9 cellular contexts compared by ENCODE assay signal in genomic region chr7:130888468-130888867, GRCh38.
DNase-seq lines count a peak whose midpoint lies in the region; ATAC-seq and TF ChIP-seq lines count a peak whose summit lies in the region.
"Had no signal": no experiment of that assay in that cellular context is flagged by ENCODE, and none has a peak within 500 bp of the region (broad histone marks: within the 10 kb centered on the region; RNA-seq: fewer than 3 reads in every experiment).

No MANE protein-coding gene starts in this region.

- peak overlapping the region; percentile 64 to 86 (median 76) for H3K27ac ChIP-seq in esophagus squamous epithelium
- H3K27ac ChIP-seq in subcutaneous abdominal adipose tissue (ENCODE audit: low read depth, low read length): peak overlapping the region; percentile 59

- no peak for DNase-seq in activated T-cell treated with anti-CD3 and anti-CD28 coated beads, Interleukin-2, amount 50 U/mL, for 24 hours
- no peak for DNase-seq in activated T-cell treated with anti-CD3 and anti-CD28 coated beads, Interleukin-2, amount 50 U/mL, for 4 hours
- DNase-seq in T-helper 17 cell (no peak), esophagus squamous epithelium (lab: John Stamatoyannopoulos, UW) (no peak), GDM1 (lab: John Stamatoyannopoulos, UW) (no peak), SIG-M5 treated with dmso at 0.1 percent for 504 hours (lab: John Stamatoyannopoulos, UW; ENCODE audit: unreplicated experiment) (no peak), amniotic stem cell (lab: John Stamatoyannopoulos, UW) (no peak)
- DNase-seq: substantia nigra had no signal

- H3K4me3 ChIP-seq in esophagus squamous epithelium (no peak overlapping the region), subcutaneous abdominal adipose tissue (ENCODE audit: low read depth in 1 of 5, low read length in 5 of 5) (no peak overlapping the region)

- peaks cover 97% of the 10 kb centered on the region for H3K36me3 Mint-ChIP-seq in activated T-cell treated with anti-CD3 and anti-CD28 coated beads, Interleukin-2, amount 50 U/mL, for 24 hours (ENCODE audit: low read depth)
- peaks cover 57% of the 10 kb centered on the region for H3K36me3 Mint-ChIP-seq in activated T-cell treated with anti-CD3 and anti-CD28 coated beads, Interleukin-2, amount 50 U/mL, for 4 hours (ENCODE audit: insufficient read depth)
- peaks cover 2% of the 10 kb centered on the region for H3K36me3 Mint-ChIP-seq in T-helper 17 cell (ENCODE audit: low read depth)

- H3K4me1 ChIP-seq in esophagus squamous epithelium (peaks cover 32 to 94% (median 76%) of the 10 kb centered on the region in 3 donors), subcutaneous abdominal adipose tissue (ENCODE audit: control insufficient read depth in 5 of 5, insufficient read depth in 5 of 5, low read length in 5 of 5) (peaks cover 4 to 44% (median 37%) of the 10 kb centered on the region in 5 donors)

- no peak overlapping the region for H3K4me3 Mint-ChIP-seq in activated T-cell treated with anti-CD3 and anti-CD28 coated beads, Interleukin-2, amount 50 U/mL, for 24 hours
- no peak overlapping the region for H3K4me3 Mint-ChIP-seq in activated T-cell treated with anti-CD3 and anti-CD28 coated beads, Interleukin-2, amount 50 U/mL, for 4 hours
- H3K4me3 Mint-ChIP-seq in T-helper 17 cell: no peak overlapping the region

- WGBS in esophagus squamous epithelium, 2 donors: 82 to 86% methylated on average over 5 of the region's 5 CpGs

- no peak for ATAC-seq in activated T-cell treated with anti-CD3 and anti-CD28 coated beads, Interleukin-2, amount 50 U/mL, for 4 hours
- no peak for ATAC-seq in T-helper 17 cell

- H3K4me1 Mint-ChIP-seq in activated T-cell treated with anti-CD3 and anti-CD28 coated beads, Interleukin-2, amount 50 U/mL, for 24 hours (ENCODE audit: low read depth): peaks cover 78% of the 10 kb centered on the region
- peaks cover 49% of the 10 kb centered on the region for H3K4me1 Mint-ChIP-seq in activated T-cell treated with anti-CD3 and anti-CD28 coated beads, Interleukin-2, amount 50 U/mL, for 4 hours (ENCODE audit: low read depth)
- H3K4me1 Mint-ChIP-seq in T-helper 17 cell: peaks cover 49% of the 10 kb centered on the region

- no peak overlapping the region for H3K9ac ChIP-seq in subcutaneous abdominal adipose tissue (ENCODE audit: low read length in 5 of 5)

- H3K9me3 ChIP-seq in T-helper 17 cell (ENCODE audit: control insufficient read depth, low read length, poor library complexity, severe bottlenecking): no peaks in the 10 kb centered on the region
- H3K9me3 ChIP-seq in esophagus squamous epithelium: no peaks in the 10 kb centered on the region
- H3K9me3 ChIP-seq in subcutaneous abdominal adipose tissue (ENCODE audit: control insufficient read depth in 5 of 5, low read length in 5 of 5): no peaks in the 10 kb centered on the region

- H3K27me3 ChIP-seq in esophagus squamous epithelium: no peaks in the 10 kb centered on the region
- no peaks in the 10 kb centered on the region for H3K27me3 ChIP-seq in subcutaneous abdominal adipose tissue (ENCODE audit: control insufficient read depth in 5 of 5, insufficient read depth in 4 of 5, low read length in 5 of 5)

- H3K27ac Mint-ChIP-seq in activated T-cell treated with anti-CD3 and anti-CD28 coated beads, Interleukin-2, amount 50 U/mL, for 24 hours: peak overlapping the region; percentile 90
- peak overlapping the region; percentile 93 for H3K27ac Mint-ChIP-seq in T-helper 17 cell

- intact Hi-C loops in esophagus squamous epithelium (cut with DNase I): loop anchor here (5.0 kb wide), 1 partner anchor 104 kb away; no protein-coding TSS in a partner anchor

- no peak for TF ChIP-seq POLR2A in esophagus squamous epithelium (IDR thresholded peaks at IDR 0.05)

- H3K27me3 Mint-ChIP-seq in activated T-cell treated with anti-CD3 and anti-CD28 coated beads, Interleukin-2, amount 50 U/mL, for 24 hours: no peaks in the 10 kb centered on the region
- H3K27me3 Mint-ChIP-seq in activated T-cell treated with anti-CD3 and anti-CD28 coated beads, Interleukin-2, amount 50 U/mL, for 4 hours (ENCODE audit: low read depth): no peaks in the 10 kb centered on the region
- H3K27me3 Mint-ChIP-seq in T-helper 17 cell: no peaks in the 10 kb centered on the region

- no peak for TF ChIP-seq CTCF in esophagus squamous epithelium (IDR thresholded peaks at IDR 0.05)

- no peaks in the 10 kb centered on the region for H3K9me3 Mint-ChIP-seq in activated T-cell treated with anti-CD3 and anti-CD28 coated beads, Interleukin-2, amount 50 U/mL, for 24 hours
- no peaks in the 10 kb centered on the region for H3K9me3 Mint-ChIP-seq in activated T-cell treated with anti-CD3 and anti-CD28 coated beads, Interleukin-2, amount 50 U/mL, for 4 hours

- H3K36me3 ChIP-seq in esophagus squamous epithelium (peaks cover 0 to 41% (median 0%) of the 10 kb centered on the region in 3 donors), subcutaneous abdominal adipose tissue (ENCODE audit: control insufficient read depth in 5 of 5, insufficient read depth in 5 of 5, low read length in 5 of 5) (peaks cover 9 to 50% (median 31%) of the 10 kb centered on the region in 5 donors)
